11 cellular contexts compared by ENCODE assay signal in the genomic region with DNA sequence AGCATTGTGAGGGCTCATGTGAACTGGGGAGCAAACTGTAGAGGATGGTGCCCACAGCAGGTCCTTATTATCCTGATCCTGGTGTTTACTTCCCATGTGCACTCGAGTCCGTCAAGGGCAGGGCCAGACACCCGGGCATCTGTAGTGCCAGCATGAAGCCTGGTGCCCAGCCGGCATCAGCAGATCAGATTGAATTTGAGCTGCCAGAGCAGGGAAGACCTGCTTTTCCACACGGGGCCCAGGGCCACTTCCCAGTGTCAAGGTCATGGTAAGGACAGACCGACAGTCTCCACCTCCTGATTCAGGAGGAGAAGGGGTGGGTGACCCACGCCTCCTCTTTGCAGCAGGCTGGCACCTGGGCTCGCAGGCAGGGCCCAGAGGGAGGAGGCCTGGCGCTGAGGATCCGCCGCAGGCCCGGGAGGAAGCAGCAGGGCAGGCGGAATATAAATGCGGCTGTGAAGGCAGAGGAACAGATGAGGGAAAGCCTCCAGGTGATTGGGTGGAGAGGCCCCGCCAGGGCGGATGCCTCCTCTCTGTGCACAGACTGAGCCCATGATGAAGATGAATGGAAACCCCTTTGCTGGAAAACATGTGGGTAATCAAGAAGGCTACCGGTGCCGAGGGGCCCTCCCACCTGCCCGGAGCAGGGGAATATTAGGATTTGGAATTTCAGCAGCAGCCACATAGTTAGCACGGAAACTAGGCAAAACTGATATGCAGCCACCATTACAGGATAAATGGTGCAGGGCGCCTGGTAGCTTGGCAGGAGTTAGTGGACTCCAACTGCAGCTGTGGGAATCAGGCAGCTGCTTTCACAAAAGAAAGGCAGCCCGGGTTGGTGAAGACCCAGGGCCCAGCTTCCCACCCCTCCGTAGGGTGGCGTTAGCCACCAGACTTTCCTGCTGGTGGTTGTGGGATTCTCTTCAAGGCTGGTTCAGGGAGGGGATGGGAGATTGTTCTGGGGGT.
"Had no signal": no experiment of that assay in that cellular context is flagged by ENCODE, and none has a peak within 500 bp of the region (broad histone marks: within the 10 kb centered on the region; RNA-seq: fewer than 3 reads in every experiment).

No MANE protein-coding gene starts in this region.

- H3K4me3 ChIP-seq: dorsolateral prefrontal cortex, gastrocnemius medialis, heart right ventricle had no signal

- H3K36me3 ChIP-seq: gastrocnemius medialis, heart right ventricle had no signal

- H3K9me3 ChIP-seq: gastrocnemius medialis, heart right ventricle had no signal

- H3K27me3 ChIP-seq: dorsolateral prefrontal cortex, gastrocnemius medialis had no signal

- DNase-seq: activated CD4-positive, CD25-positive, alpha-beta regulatory T cell treated with anti-CD3 and anti-CD28 coated beads, Interleukin-2, amount 50 U/mL, for 72 hours; activated naive CD4-positive, alpha-beta T cell treated with Interleukin-2 at 50 U/mL for 16 hours; anterior cingulate cortex; endodermal cell; gastrocnemius medialis; heart right ventricle; naive B cell; retina; stimulated activated CD4-positive, alpha-beta T cell treated with anti-CD3 and anti-CD28 coated beads, Interleukin-2, amount 100 ng/mL, for 48 hours had no signal

- H3K27ac ChIP-seq: dorsolateral prefrontal cortex, gastrocnemius medialis, heart right ventricle had no signal

- ATAC-seq: gastrocnemius medialis; heart right ventricle; stimulated activated memory B cell treated with anti-CD40 and anti-IgM and Interleukin-4, amounts not matched to agents 10 μg/mL and 1 μg/mL and 100 μg/mL, for 72 hours had no signal
